ENCODE assay signal across 8 cellular contexts in genomic region chr17:81508639-81509047, GRCh38. TPM values are rescaled to one million over a fixed set of nuclear protein-coding genes. Genes with fewer than 3 reads are reported as not detected.
A peak's percentile ranks its signal among the peaks of the same experiment; 100 is the strongest.
DNase-seq lines count a peak whose midpoint lies in the region; TF ChIP-seq lines count a peak whose summit lies in the region.

No MANE protein-coding gene starts in this region.

- DNase-seq in RPMI7951 (ENCODE audit: low read depth) (peak; percentile 49), endodermal cell (peak; percentile 78), NCI-H774 (lab: John Stamatoyannopoulos, UW) (no peak), posterior vena cava (ENCODE audit: low spot score) (no peak), NAMALWA (ENCODE audit: low spot score) (no peak), erythroblast (lab: John Stamatoyannopoulos, UW) (no peak)

- peaks cover 38% of the 10 kb centered on the region for H3K36me3 ChIP-seq in endodermal cell (ENCODE audit: control insufficient read depth, insufficient read depth, low read length)
- peaks cover 36% of the 10 kb centered on the region for H3K36me3 ChIP-seq in neuron (ENCODE audit: insufficient read depth, low read length)

- H3K27ac Mint-ChIP-seq in endodermal cell: peak overlapping the region; percentile 97

- H3K4me3 ChIP-seq in endodermal cell (ENCODE audit: low read length): peak overlapping the region; percentile 95
- peak overlapping the region; percentile 87 for H3K4me3 ChIP-seq in neuron (ENCODE audit: low read length)

- peaks cover 13% of the 10 kb centered on the region for H3K4me1 Mint-ChIP-seq in endodermal cell

- peak overlapping the region; percentile 98 for H3K4me3 Mint-ChIP-seq in endodermal cell

- intact Hi-C loops in posterior vena cava (cut with DNase I): no loop called here

- H3K9ac ChIP-seq in endodermal cell (ENCODE audit: extremely low read depth, low read length, poor library complexity, severe bottlenecking): peak overlapping the region; percentile 99

- peaks cover 40% of the 10 kb centered on the region for H3K36me3 Mint-ChIP-seq in endodermal cell (ENCODE audit: low read depth)

- H3K9me3 ChIP-seq in endodermal cell (ENCODE audit: control insufficient read depth, low read length) (no peaks in the 10 kb centered on the region), neuron (ENCODE audit: low read length) (no peaks in the 10 kb centered on the region)

- 89 to 92% methylated on average over 8 of the region's 8 CpGs for whole genome bisulfite sequencing in endodermal cell (ENCODE audit: insufficient coverage in 1 of 2, insufficient read length in 1 of 2), 2 experiments

- H3K27ac ChIP-seq in endodermal cell (ENCODE audit: low read depth, low read length): no peak overlapping the region

- H3K27me3 Mint-ChIP-seq in endodermal cell (ENCODE audit: insufficient read depth): peaks cover 4% of the 10 kb centered on the region

- H2AFZ ChIP-seq in neuron (ENCODE audit: low read depth, low read length): no peak overlapping the region

- H3K27me3 ChIP-seq in endodermal cell (ENCODE audit: control insufficient read depth, insufficient read depth, low read length, poor library complexity, severe bottlenecking) (no peaks in the 10 kb centered on the region), neuron (ENCODE audit: insufficient read depth, low read length) (no peaks in the 10 kb centered on the region)

- no peak for TF ChIP-seq CTCF in endodermal cell (conservative IDR thresholded peaks at IDR 0.05)

- peak; percentile 10 for TF ChIP-seq POLR2A in GM18526 (IDR thresholded peaks at IDR 0.05; ENCODE audit: extremely low read depth, insufficient read length)
- TF ChIP-seq POLR2A in erythroblast (IDR thresholded peaks at IDR 0.05; ENCODE audit: low read length): no peak

- no peaks in the 10 kb centered on the region for H3K4me1 ChIP-seq in endodermal cell (ENCODE audit: control insufficient read depth, insufficient read depth, low read length)
- H3K4me1 ChIP-seq in neuron (ENCODE audit: insufficient read depth, low read length): peaks cover 9% of the 10 kb centered on the region

- H3K9me3 Mint-ChIP-seq in endodermal cell: peaks cover 6% of the 10 kb centered on the region

RNA-seq across cellular contexts. Expression of gene ACTG1, which starts 4.0 kb away (rescaled TPM):
- 1,818 and 2,136 TPM in 2 replicates for total RNA-seq in RPMI7951 (2014; rRNA removed; shearing (Covaris generic))
- total RNA-seq in endodermal cell (1,000 to 10,000 TPM; 4,461 to 5,616 TPM), posterior vena cava (1,000 to 10,000 TPM; 1,410 to 1,809 TPM)
- polyA plus RNA-seq in endodermal cell (2013, experiment 1 of 2): 4,463 TPM
- 3,951 TPM for polyA plus RNA-seq in endodermal cell (2013, experiment 2 of 2)

RNA-seq across cellular contexts. Expression of gene FSCN2, which starts 19.5 kb away (rescaled TPM):
- not detected in 2 replicates for total RNA-seq in RPMI7951 (2014; rRNA removed; shearing (Covaris generic))
- total RNA-seq in endodermal cell: 1 to 10 TPM; 1.0 to 1.8 TPM
- 0.50 TPM for polyA plus RNA-seq in endodermal cell (2013, experiment 1 of 2)
- 0.46 TPM for polyA plus RNA-seq in endodermal cell (2013, experiment 2 of 2)
- 1 to 10 TPM; 1.6 to 2.0 TPM for total RNA-seq in posterior vena cava

RNA-seq across cellular contexts. Expression of gene FAAP100, which starts 43.5 kb away (rescaled TPM):
- total RNA-seq in RPMI7951 (2014; rRNA removed; shearing (Covaris generic)): 8.2 and 13.0 TPM in 2 replicates
- total RNA-seq in endodermal cell: 10 to 100 TPM; 34.5 to 39.5 TPM
- polyA plus RNA-seq in endodermal cell (2013, experiment 1 of 2): 25.9 TPM
- 24.1 TPM for polyA plus RNA-seq in endodermal cell (2013, experiment 2 of 2)
- total RNA-seq in posterior vena cava: 10 to 100 TPM; 18.9 TPM

Comparison
In these comparisons a context has a peak if more than half of its experiments do, and no peak if none do; other contexts are left out.
1. DNase-seq: peak in RPMI7951 (single experiment) and endodermal cell (single experiment); none in NCI-H774 (single experiment), posterior vena cava (single experiment), NAMALWA (single experiment) and erythroblast (0 of 2).